9 cellular contexts compared by ENCODE assay signal in genomic region chr5:58363850-58364249, GRCh38.
"Had no signal": no experiment of that assay in that cellular context is flagged by ENCODE, and none has a peak within 500 bp of the region (broad histone marks: within the 10 kb centered on the region; RNA-seq: fewer than 3 reads in every experiment).

No MANE protein-coding gene starts in this region.

- H3K27ac ChIP-seq: GM23248 had no signal

- H3K27ac Mint-ChIP-seq: GM23338, H9, HFFc6 had no signal

- DNase-seq: GM23248, GOT3, H7, H9, HCEC 1CT, HFFc6 had no signal

- H3K9me3 Mint-ChIP-seq: GM23338, H9, HFFc6 had no signal

- ATAC-seq: GM23338, HCT116 had no signal

- H2AFZ ChIP-seq: GM23248, GM23338 had no signal

- H3K9ac ChIP-seq: GM23248 had no signal

- H3K4me1 ChIP-seq: HAP-1 had no signal

- H3K4me3 ChIP-seq: GM23248, GM23338, HAP-1 had no signal

- H3K4me2 ChIP-seq: GM23338 had no signal

- H3K9me3 ChIP-seq: HAP-1 had no signal

- H3K4me3 Mint-ChIP-seq: GM23338, H9, HFFc6 had no signal

- H3K36me3 ChIP-seq: HAP-1 had no signal
